1 cellular context compared by ENCODE assay signal in genomic region chr18:8212893-8213805, GRCh38.
TF ChIP-seq lines count a peak whose summit lies in the region.

No MANE protein-coding gene starts in this region.

TF ChIP-seq in HEK293, 187 proteins besides CTCF, POLR2A, EP300 and RAD21 (continued from another document):
- 0 out of 2 replicates have a peak, but pooled peaks have one; percentile 27 for TF ChIP-seq ZNF335 (tag by site-specific recombination; conservative IDR thresholded peaks at IDR 0.05)
- no peak for TF ChIP-seq KLF7 (tag by site-specific recombination; IDR thresholded peaks at IDR 0.05; ENCODE audit: borderline replicate concordance)
- TF ChIP-seq ZBTB17 (tag by site-specific recombination; IDR thresholded peaks at IDR 0.05): 0 out of 2 replicates have a peak, but pooled peaks have one; percentile 22
- peak; percentile 70 for TF ChIP-seq ZNF629 (tag by site-specific recombination; IDR thresholded peaks at IDR 0.05)
- no peak for TF ChIP-seq ZNF248 (tag by site-specific recombination; IDR thresholded peaks at IDR 0.05)
- peak; percentile 43; the same call in 1 of the 2 replicates for TF ChIP-seq ZNF843 (tag by site-specific recombination; IDR thresholded peaks at IDR 0.05)
- TF ChIP-seq ZNF274 (IDR thresholded peaks at IDR 0.05; ENCODE audit: low read length): no peak
- peak; percentile 67; the same call in 1 of the 2 replicates for TF ChIP-seq ZNF274 (tag by site-specific recombination; IDR thresholded peaks at IDR 0.05; ENCODE audit: borderline replicate concordance)
TF ChIP-seq in HEK293: peak in this region for 12.
